Comparison of ENCODE assay signal across 8 cellular contexts in genomic region chr1:230123280-230124186, GRCh38. TPM values are rescaled to one million over a fixed set of nuclear protein-coding genes. Genes with fewer than 3 reads are reported as not detected.
A peak's percentile ranks its signal among the peaks of the same experiment; 100 is the strongest.
DNase-seq lines count a peak whose midpoint lies in the region; ATAC-seq and TF ChIP-seq lines count a peak whose summit lies in the region.

No MANE protein-coding gene starts in this region.

- H3K9me3 Mint-ChIP-seq in memory B cell = no peaks in the 10 kb centered on the region

- no peak overlapping the region for H3K4me3 ChIP-seq in HFF-Myc (replicated peaks; ENCODE audit: low read depth, low read length)
- no peak overlapping the region for H3K4me3 ChIP-seq in gastroesophageal sphincter
- H3K4me3 ChIP-seq in esophagus squamous epithelium = no peak overlapping the region

- TF ChIP-seq EP300 in gastroesophageal sphincter (IDR thresholded peaks at IDR 0.05) = no peak

- ATAC-seq in GM18870 (IDR thresholded peaks at IDR 0.05; ENCODE audit: unreplicated experiment) = peak; percentile 86
- peak; percentile 73 for ATAC-seq in memory B cell (ENCODE audit: low read depth)
- no peak for ATAC-seq in gastroesophageal sphincter

- H3K36me3 Mint-ChIP-seq in memory B cell = peaks cover 14% of the 10 kb centered on the region

- H3K27me3 ChIP-seq in gastroesophageal sphincter (no peaks in the 10 kb centered on the region), esophagus squamous epithelium (no peaks in the 10 kb centered on the region)

- no peaks in the 10 kb centered on the region for H3K27me3 Mint-ChIP-seq in memory B cell

- H3K36me3 ChIP-seq in gastroesophageal sphincter = no peaks in the 10 kb centered on the region
- H3K36me3 ChIP-seq in esophagus squamous epithelium = peaks cover 0 to 6% (median 0%) of the 10 kb centered on the region in 3 donors

- DNase-seq in HFF-Myc (ENCODE audit: extremely low read depth, low read depth) = peak; percentile 73
- DNase-seq in NCI-H146 (lab: John Stamatoyannopoulos, UW) = peak; percentile 59
- peak; percentile 51 to 56 for DNase-seq in memory B cell (ENCODE audit: low spot score in 2 of 2)
- DNase-seq in NCI-H1092 (lab: John Stamatoyannopoulos, UW) = no peak
- DNase-seq in NCI-H345 treated with DMSO at 0.1 percent for 48 hours (lab: John Stamatoyannopoulos, UW; ENCODE audit: unreplicated experiment) = no peak
- no peak for DNase-seq in esophagus squamous epithelium (lab: John Stamatoyannopoulos, UW)

- H3K4me1 ChIP-seq in gastroesophageal sphincter (peaks cover 0 to 88% (median 23%) of the 10 kb centered on the region in 3 donors), esophagus squamous epithelium (peaks cover 0 to 84% (median 14%) of the 10 kb centered on the region in 3 donors)

- H3K27ac Mint-ChIP-seq in memory B cell = peak overlapping the region; percentile 94

- TF ChIP-seq CTCF in HFF-Myc (IDR thresholded peaks at IDR 0.05; ENCODE audit: low read depth, low read length, missing control alignments) (no peak), gastroesophageal sphincter (IDR thresholded peaks at IDR 0.05) (no peak), esophagus squamous epithelium (IDR thresholded peaks at IDR 0.05) (no peak)

- peaks cover 60% of the 10 kb centered on the region for H3K4me1 Mint-ChIP-seq in memory B cell

- intact Hi-C loops in esophagus squamous epithelium (cut with DNase I) = no loop called here

- WGBS in gastroesophageal sphincter (ENCODE audit: low coverage in 1 of 2), 2 donors = 86 to 87% methylated on average over 4 to 11 of the region's 13 CpGs
- 69 to 81% methylated on average over 13 of the region's 13 CpGs for WGBS in esophagus squamous epithelium, 2 donors

- H3K4me3 Mint-ChIP-seq in memory B cell = peak overlapping the region; percentile 58

- no peak overlapping the region for H3K27ac ChIP-seq in gastroesophageal sphincter
- peak overlapping the region in 2 of 4 donors; percentile 17 to 65 for H3K27ac ChIP-seq in esophagus squamous epithelium

- no peak for TF ChIP-seq POLR2A in gastroesophageal sphincter (IDR thresholded peaks at IDR 0.05)
- TF ChIP-seq POLR2A in esophagus squamous epithelium (IDR thresholded peaks at IDR 0.05) = no peak

- H3K9me3 ChIP-seq in gastroesophageal sphincter = no peaks in the 10 kb centered on the region
- H3K9me3 ChIP-seq in esophagus squamous epithelium = no peaks in the 10 kb centered on the region

RNA-seq across cellular contexts. Expression of gene GALNT2, which starts 56.5 kb away (rescaled TPM):
- 100 to 1,000 TPM in 3 of 4 donors, 10 to 100 TPM in 1; 95.3 to 160 (median 134) TPM for total RNA-seq in gastroesophageal sphincter
- total RNA-seq in esophagus squamous epithelium = 10 to 100 TPM; 25.8 to 36.2 (median 31.0) TPM

Comparison
In these comparisons a context has a peak if more than half of its experiments do, and no peak if none do; other contexts are left out.
1. DNase-seq: peak in HFF-Myc (single experiment), NCI-H146 (single experiment) and memory B cell (2 of 2); none in NCI-H1092 (single experiment), NCI-H345 treated with DMSO at 0.1 percent for 48 hours (single experiment) and esophagus squamous epithelium (single experiment).